In genomic region chr3:58058654-58059263, GRCh38 we compare ENCODE assay signal across 11 cellular contexts. TPM values are rescaled to one million over a fixed set of nuclear protein-coding genes. Genes with fewer than 3 reads are reported as not detected.
DNase-seq lines count a peak whose midpoint lies in the region; ATAC-seq and TF ChIP-seq lines count a peak whose summit lies in the region.
"Had no signal": no experiment of that assay in that cellular context is flagged by ENCODE, and none has a peak within 500 bp of the region (broad histone marks: within the 10 kb centered on the region; RNA-seq: fewer than 3 reads in every experiment).

No MANE protein-coding gene starts in this region.

- no peaks in the 10 kb centered on the region for H3K36me3 ChIP-seq in suprapubic skin
- no peaks in the 10 kb centered on the region for H3K36me3 ChIP-seq in effector memory CD4-positive, alpha-beta T cell (ENCODE audit: control insufficient read depth, insufficient read depth, low read length)

- no peaks in the 10 kb centered on the region for H3K27me3 ChIP-seq in suprapubic skin
- no peaks in the 10 kb centered on the region for H3K27me3 ChIP-seq in effector memory CD4-positive, alpha-beta T cell (replicated peaks; ENCODE audit: control insufficient read depth, insufficient read depth, low read length, poor library complexity, severe bottlenecking)

- peak overlapping the region; percentile 72 for H3K27ac ChIP-seq in suprapubic skin
- no peak overlapping the region for H3K27ac ChIP-seq in effector memory CD4-positive, alpha-beta T cell (ENCODE audit: insufficient read depth, low read length, poor library complexity, severe bottlenecking)

- TF ChIP-seq EP300 in suprapubic skin (IDR thresholded peaks at IDR 0.05): no peak

- H3K4me3 ChIP-seq in suprapubic skin: no peak overlapping the region
- H3K4me3 ChIP-seq in effector memory CD4-positive, alpha-beta T cell (ENCODE audit: insufficient read depth, low read depth, low read length, poor library complexity, severe bottlenecking): no peak overlapping the region
- H3K4me3 ChIP-seq: lung had no signal

- no peaks in the 10 kb centered on the region for H3K9me3 ChIP-seq in suprapubic skin
- no peaks in the 10 kb centered on the region for H3K9me3 ChIP-seq in effector memory CD4-positive, alpha-beta T cell (ENCODE audit: control insufficient read depth, low read length)

- 71% methylated on average over 4 of the region's 4 CpGs for WGBS in suprapubic skin

- peaks cover 35% of the 10 kb centered on the region for H3K4me1 ChIP-seq in suprapubic skin
- H3K4me1 ChIP-seq in effector memory CD4-positive, alpha-beta T cell (ENCODE audit: control insufficient read depth, insufficient read depth, low read length, poor library complexity, severe bottlenecking): no peaks in the 10 kb centered on the region

- ATAC-seq in WTC11 (no peak), GM19467 (IDR thresholded peaks at IDR 0.05; ENCODE audit: unreplicated experiment) (no peak)

- TF ChIP-seq POLR2A in suprapubic skin (IDR thresholded peaks at IDR 0.05): no peak

- TF ChIP-seq CTCF in WTC11 (IDR thresholded peaks at IDR 0.05) (no peak), suprapubic skin (IDR thresholded peaks at IDR 0.05) (no peak)

- H3K9me3 Mint-ChIP-seq in WTC11: no peaks in the 10 kb centered on the region

- POLR2A ChIA-PET in WTC11 (lab: Charles Lee): no interaction called here

- CTCF ChIA-PET in WTC11 (lab: Charles Lee): interaction anchor here (1.6 to 2.6 kb wide), 4 partner anchors 38 to 108 kb away, joined by 3 to 12 read pairs (median 8); partner anchors contain the start of gene FLNB

- no peak overlapping the region for H3K4me3 Mint-ChIP-seq in WTC11

- H3K27ac Mint-ChIP-seq in WTC11: peak overlapping the region; percentile 87

- DNase-seq in HCEC 1CT (peak; percentile 85), WTC11 (ENCODE audit: low spot score) (no peak), kidney glomerular epithelial cell (lab: John Stamatoyannopoulos, UW) (peak; percentile 31), suprapubic skin (ENCODE audit: low spot score in 2 of 2) (peak in 1 of 2 donors; percentile 4), cerebellum (ENCODE audit: low spot score) (no peak), NCI-H1417 (lab: John Stamatoyannopoulos, UW) (no peak)
- no peak for DNase-seq in effector memory CD4-positive, alpha-beta T cell
- DNase-seq: NCI-H526 treated with DMSO at 0.1 percent for 48 hours; stimulated activated naive CD4-positive, alpha-beta T cell treated with Interleukin-2 at 50 U/mL for 16 hours had no signal

- no peaks in the 10 kb centered on the region for H3K36me3 Mint-ChIP-seq in WTC11

- H3K4me1 Mint-ChIP-seq in WTC11: peaks cover 52% of the 10 kb centered on the region

- no peaks in the 10 kb centered on the region for H3K27me3 Mint-ChIP-seq in WTC11 (ENCODE audit: low read depth)

TF ChIP-seq in WTC11, 78 proteins besides CTCF, POLR2A, EP300 and RAD21:
- no peak for TF ChIP-seq MAX (CRISPR knock-in tag; IDR thresholded peaks at IDR 0.05)
- TF ChIP-seq ELF4 (CRISPR knock-in tag; IDR thresholded peaks at IDR 0.05; ENCODE audit: low read depth): no peak
TF ChIP-seq in WTC11: peak in this region for 0.

RNA-seq across cellular contexts. Expression of gene FLNB, which starts 50.5 kb away (rescaled TPM):
- total RNA-seq in WTC11 (2021) (107 to 127 TPM (median 107 TPM) in 3 replicates), suprapubic skin (100 to 1,000 TPM; 143 to 186 (median 150) TPM), cerebellum (57.6 TPM)

Comparison
In these comparisons a context has a peak if more than half of its experiments do, and no peak if none do; other contexts are left out.
1. DNase-seq: peak in HCEC 1CT (single experiment) and kidney glomerular epithelial cell (single experiment); none in WTC11 (single experiment), cerebellum (single experiment), NCI-H1417 (0 of 3) and effector memory CD4-positive, alpha-beta T cell (0 of 3).